In genomic region chr1:100847481-100847880, GRCh38 we compare ENCODE assay signal across 1 cellular context.
TF ChIP-seq lines count a peak whose summit lies in the region.

No MANE protein-coding gene starts in this region.

TF ChIP-seq in IMR-90, 13 proteins besides CTCF, POLR2A, EP300 and RAD21 (continued from another document):
- TF ChIP-seq, protein P1, sequence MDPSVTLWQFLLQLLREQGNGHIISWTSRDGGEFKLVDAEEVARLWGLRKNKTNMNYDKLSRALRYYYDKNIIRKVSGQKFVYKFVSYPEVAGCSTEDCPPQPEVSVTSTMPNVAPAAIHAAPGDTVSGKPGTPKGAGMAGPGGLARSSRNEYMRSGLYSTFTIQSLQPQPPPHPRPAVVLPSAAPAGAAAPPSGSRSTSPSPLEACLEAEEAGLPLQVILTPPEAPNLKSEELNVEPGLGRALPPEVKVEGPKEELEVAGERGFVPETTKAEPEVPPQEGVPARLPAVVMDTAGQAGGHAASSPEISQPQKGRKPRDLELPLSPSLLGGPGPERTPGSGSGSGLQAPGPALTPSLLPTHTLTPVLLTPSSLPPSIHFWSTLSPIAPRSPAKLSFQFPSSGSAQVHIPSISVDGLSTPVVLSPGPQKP (IDR thresholded peaks at IDR 0.05; ENCODE audit: borderline replicate concordance, low read depth, low read length): no peak
- TF ChIP-seq CEBPB (IDR thresholded peaks at IDR 0.05; ENCODE audit: low read depth, low read length) (no peak), SMC3 (IDR thresholded peaks at IDR 0.05; ENCODE audit: low read depth, low read length) (no peak), CHD1 (IDR thresholded peaks at IDR 0.05; ENCODE audit: low read depth, low read length) (no peak), RFX5 (IDR thresholded peaks at IDR 0.05; ENCODE audit: low read depth, low read length) (no peak), FOS (IDR thresholded peaks at IDR 0.05; ENCODE audit: low read depth, low read length) (no peak), MXI1 (IDR thresholded peaks at IDR 0.05; ENCODE audit: borderline replicate concordance, low read depth, low read length) (no peak), MAZ (IDR thresholded peaks at IDR 0.05; ENCODE audit: borderline replicate concordance, low read depth, low read length) (no peak), RCOR1 (IDR thresholded peaks at IDR 0.05; ENCODE audit: insufficient replicate concordance, low read length) (no peak)
